In the genomic region with DNA sequence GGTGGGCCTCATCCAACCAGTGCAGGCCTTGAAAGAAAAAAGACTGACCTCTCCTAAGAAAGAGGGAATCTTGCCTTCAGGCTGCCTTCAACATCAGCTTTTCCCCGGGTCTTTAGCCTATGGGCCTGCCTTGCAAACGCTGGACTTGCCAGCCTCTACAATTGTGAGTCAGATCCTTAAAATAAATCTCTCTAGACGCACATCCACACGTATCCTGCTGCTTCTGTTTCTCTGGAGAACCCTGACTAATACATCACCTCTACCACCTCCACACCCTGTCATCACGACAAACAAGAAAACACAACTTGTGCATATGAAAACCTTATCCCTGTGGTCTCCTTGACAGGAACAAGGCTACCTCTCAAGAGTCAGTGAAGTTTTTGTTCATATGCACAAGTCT, we compare ENCODE assay signal across 11 cellular contexts. TPM values are rescaled to one million over a fixed set of nuclear protein-coding genes. Genes with fewer than 3 reads are reported as not detected.
DNase-seq lines count a peak whose midpoint lies in the region; TF ChIP-seq lines count a peak whose summit lies in the region.
"Had no signal": no experiment of that assay in that cellular context is flagged by ENCODE, and none has a peak within 500 bp of the region (broad histone marks: within the 10 kb centered on the region; RNA-seq: fewer than 3 reads in every experiment).

No MANE protein-coding gene starts in this region.

- TF ChIP-seq RAD21 in SK-N-SH (IDR thresholded peaks at IDR 0.05; ENCODE audit: low read length), result no peak

- H3K27me3 ChIP-seq in SK-N-SH (ENCODE audit: insufficient read depth), result no peaks in the 10 kb centered on the region

- H3K4me2 ChIP-seq in SK-N-SH, result peak overlapping the region; percentile 40

- H2AFZ ChIP-seq in SK-N-SH (ENCODE audit: low read depth), result no peak overlapping the region

- H3F3A ChIP-seq in SK-N-SH (replicated peaks; ENCODE audit: insufficient read depth), result peaks cover 25% of the 10 kb centered on the region

- H3K4me3 ChIP-seq in SK-N-SH (ENCODE audit: low read depth in 2 of 2, low read length in 1 of 2) (no peak overlapping the region), fibroblast of pulmonary artery (replicated peaks; ENCODE audit: low read depth, low read length) (no peak overlapping the region)

- POLR2A ChIA-PET in SK-N-SH (lab: Yijun Ruan, JAX), result no interaction called here

- H3K4me1 ChIP-seq in SK-N-SH (ENCODE audit: control insufficient read depth in 1 of 2, insufficient read depth in 2 of 2, low read depth in 1 of 2, low read length in 1 of 2), result peaks cover 7 to 12% of the 10 kb centered on the region in 2 experiments; a peak in 2 of 4 replicates

- 21% methylated on average over 5 of the region's 5 CpGs for WGBS in SK-N-SH (ENCODE audit: low lambda C conversion rate)

- H3K27ac ChIP-seq in SK-N-SH (ENCODE audit: low read depth in 2 of 2, low read length in 1 of 2), result peak overlapping the region in 1 of 2 experiments; percentile 56; a peak in 2 of 4 replicates

- H3K9me3 ChIP-seq in SK-N-SH, result peaks cover 10% of the 10 kb centered on the region; the same call in 1 of the 2 replicates

- TF ChIP-seq CTCF in SK-N-SH (IDR thresholded peaks at IDR 0.05) (no peak), fibroblast of pulmonary artery (IDR thresholded peaks at IDR 0.05; ENCODE audit: low read length, missing control alignments) (no peak)

- peaks cover 96% of the 10 kb centered on the region for H3K79me2 ChIP-seq in SK-N-SH (ENCODE audit: insufficient read depth)

- no peak overlapping the region for H3K9ac ChIP-seq in SK-N-SH

- no peak for TF ChIP-seq EP300 in SK-N-SH (IDR thresholded peaks at IDR 0.05; ENCODE audit: borderline replicate concordance in 1 of 2, low read depth in 1 of 2, low read length in 1 of 2)

- peaks cover 97% of the 10 kb centered on the region for H4K20me1 ChIP-seq in SK-N-SH (ENCODE audit: insufficient read depth)

- no peaks in the 10 kb centered on the region for H3K9me2 ChIP-seq in SK-N-SH

- H3K36me3 ChIP-seq in SK-N-SH (replicated peaks in 1 of 2; ENCODE audit: control insufficient read depth in 1 of 2, insufficient read depth in 2 of 2, low read length in 1 of 2), result peaks cover 0 to 13% of the 10 kb centered on the region in 2 experiments

- CTCF ChIA-PET in SK-N-SH (lab: Yijun Ruan, JAX), result interaction anchor here (1.3 kb wide), 1 partner anchor 12 kb away, joined by 3 read pairs; a partner anchor contains a TSS

- DNase-seq in EL, result peak; percentile 83
- no peak for DNase-seq in SK-N-SH
- peak; percentile 90 for DNase-seq in fibroblast of pulmonary artery (ENCODE audit: low read depth)
- peak; percentile 86 for DNase-seq in renal cortical epithelial cell (ENCODE audit: low read depth)
- no peak for DNase-seq in stimulated activated CD4-positive, alpha-beta T cell treated with anti-CD3 and anti-CD28 coated beads, Interleukin-15, amount 100 ng/mL, for 24 hours
- DNase-seq in nucleus accumbens (lab: John Stamatoyannopoulos, UW), result no peak
- DNase-seq in NCI-H2029 (lab: John Stamatoyannopoulos, UW), result no peak
- DNase-seq in DMS79 (lab: John Stamatoyannopoulos, UW), result no peak
- DNase-seq: cerebellar nuclear complex; DND-41; stimulated activated CD8-positive, alpha-beta memory T cell treated with anti-CD3 and anti-CD28 coated beads, Interleukin-4, amount 100 ng/mL, for 48 hours had no signal

TF ChIP-seq in SK-N-SH, 30 proteins besides CTCF, POLR2A, EP300 and RAD21:
- TF ChIP-seq RFX5 (IDR thresholded peaks at IDR 0.05; ENCODE audit: low read length) (no peak), MEF2A (IDR thresholded peaks at IDR 0.05; ENCODE audit: borderline replicate concordance, low read depth) (peak; percentile 66; the same call in 1 of the 2 replicates), FOSL2 (IDR thresholded peaks at IDR 0.05; ENCODE audit: borderline replicate concordance, low read depth) (peak; percentile 54; the same call in 1 of the 2 replicates), NRF1 (IDR thresholded peaks at IDR 0.05; ENCODE audit: low read depth, low read length) (no peak)
- TF ChIP-seq, protein P1, sequence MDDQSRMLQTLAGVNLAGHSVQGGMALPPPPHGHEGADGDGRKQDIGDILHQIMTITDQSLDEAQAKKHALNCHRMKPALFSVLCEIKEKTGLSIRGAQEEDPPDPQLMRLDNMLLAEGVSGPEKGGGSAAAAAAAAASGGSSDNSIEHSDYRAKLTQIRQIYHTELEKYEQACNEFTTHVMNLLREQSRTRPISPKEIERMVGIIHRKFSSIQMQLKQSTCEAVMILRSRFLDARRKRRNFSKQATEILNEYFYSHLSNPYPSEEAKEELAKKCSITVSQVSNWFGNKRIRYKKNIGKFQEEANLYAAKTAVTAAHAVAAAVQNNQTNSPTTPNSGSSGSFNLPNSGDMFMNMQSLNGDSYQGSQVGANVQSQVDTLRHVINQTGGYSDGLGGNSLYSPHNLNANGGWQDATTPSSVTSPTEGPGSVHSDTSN (IDR thresholded peaks at IDR 0.05), result peak; percentile 51

RNA-seq across cellular contexts. Expression of a gene that starts 11.8 kb away (rescaled TPM):
- polyA plus RNA-seq in SK-N-SH (2012; rRNA removed), result 53.4 and 53.6 TPM in 2 replicates
- polyA plus RNA-seq in SK-N-SH (2012; cell fraction: cytosol; rRNA removed), result 41.6 and 51.6 TPM in 2 replicates
- polyA plus RNA-seq in SK-N-SH (2012; cell fraction: nucleus; rRNA removed), result 98.1 and 111 TPM in 2 replicates
- total RNA-seq in renal cortical epithelial cell, result 147 and 171 TPM in 2 replicates

Comparison
In these comparisons a context has a peak if more than half of its experiments do, and no peak if none do; other contexts are left out.
1. DNase-seq: peak in EL (single experiment), fibroblast of pulmonary artery (single experiment) and renal cortical epithelial cell (single experiment); none in SK-N-SH (single experiment), stimulated activated CD4-positive, alpha-beta T cell treated with anti-CD3 and anti-CD28 coated beads, Interleukin-15, amount 100 ng/mL, for 24 hours (single experiment), nucleus accumbens (0 of 56), NCI-H2029 (single experiment) and DMS79 (single experiment).